ENCODE assay signal across 1 cellular context in genomic region chr3:176663819-176664218, GRCh38.
TF ChIP-seq lines count a peak whose summit lies in the region.

No MANE protein-coding gene starts in this region.

TF ChIP-seq in K562, 482 proteins besides CTCF, POLR2A, EP300 and RAD21 (continued from another document and continues in another):
- TF ChIP-seq CBX2 (IDR thresholded peaks at IDR 0.05; ENCODE audit: insufficient read depth, low read length, poor library complexity, severe bottlenecking) = no peak
- no peak for TF ChIP-seq TFAM (CRISPR knock-in tag; conservative IDR thresholded peaks at IDR 0.05)
- no peak for TF ChIP-seq ESRRA (IDR thresholded peaks at IDR 0.05; ENCODE audit: borderline replicate concordance, low read depth)
- TF ChIP-seq NR2C1 (IDR thresholded peaks at IDR 0.05) = no peak
- no peak for TF ChIP-seq NR2C1 (tag; IDR thresholded peaks at IDR 0.05)
- TF ChIP-seq KAT7 (CRISPR knock-in tag; IDR thresholded peaks at IDR 0.05; ENCODE audit: borderline replicate concordance) = no peak
- TF ChIP-seq STAT5B (CRISPR knock-in tag; IDR thresholded peaks at IDR 0.05) = no peak
- TF ChIP-seq SAP30 (IDR thresholded peaks at IDR 0.05; ENCODE audit: borderline replicate concordance, insufficient read depth, low read depth, low read length, poor library complexity, severe bottlenecking) = no peak
- no peak for TF ChIP-seq GABPB1 (CRISPR knock-in tag; IDR thresholded peaks at IDR 0.05)
- no peak for TF ChIP-seq ZNF57 (CRISPR knock-in tag; IDR thresholded peaks at IDR 0.05)
- TF ChIP-seq THAP7 (CRISPR knock-in tag; IDR thresholded peaks at IDR 0.05) = no peak
- no peak for TF ChIP-seq CBFB (CRISPR knock-in tag; IDR thresholded peaks at IDR 0.05)
- TF ChIP-seq POLR3G (IDR thresholded peaks at IDR 0.05; ENCODE audit: extremely low read depth, insufficient read length, insufficient replicate concordance) = no peak
- TF ChIP-seq NFE2L1 (tag; IDR thresholded peaks at IDR 0.05; ENCODE audit: borderline replicate concordance, low read depth) = no peak
- TF ChIP-seq BRD9 (IDR thresholded peaks at IDR 0.05; ENCODE audit: low read depth, partially characterized antibody) = peak; percentile 40
- TF ChIP-seq SNRNP70 (optimal IDR thresholded peaks at IDR 0.05; ENCODE audit: low read depth, low read length) = no peak
- no peak for TF ChIP-seq ARID3A (IDR thresholded peaks at IDR 0.05; ENCODE audit: borderline replicate concordance, low read depth, low read length)
- no peak for TF ChIP-seq ZSCAN29 (IDR thresholded peaks at IDR 0.05)
- no peak for TF ChIP-seq KLF6 (CRISPR knock-in tag; IDR thresholded peaks at IDR 0.05; ENCODE audit: borderline replicate concordance)
- no peak for TF ChIP-seq SMARCA5 (IDR thresholded peaks at IDR 0.05)
- TF ChIP-seq CBX8 (IDR thresholded peaks at IDR 0.05; ENCODE audit: borderline replicate concordance, extremely low read depth, low read depth, low read length, poor library complexity, severe bottlenecking) = no peak
- no peak for TF ChIP-seq ZBTB8A (IDR thresholded peaks at IDR 0.05; ENCODE audit: partially characterized antibody)
- TF ChIP-seq CEBPG (CRISPR knock-in tag; IDR thresholded peaks at IDR 0.05) = peak; percentile 41; the same call in 1 of the 2 replicates
- peak; percentile 91 to 97 for TF ChIP-seq CEBPG (tag; conservative IDR thresholded peaks at IDR 0.05 in 1 of 2, IDR thresholded peaks at IDR 0.05 in 1 of 2)
- TF ChIP-seq ZC3H8 (IDR thresholded peaks at IDR 0.05) = no peak
- TF ChIP-seq ZBTB26 (CRISPR knock-in tag; IDR thresholded peaks at IDR 0.05) = no peak
- no peak for TF ChIP-seq SMARCE1 (IDR thresholded peaks at IDR 0.05)
- TF ChIP-seq SLC30A9 (CRISPR knock-in tag; IDR thresholded peaks at IDR 0.05) = no peak
- no peak for TF ChIP-seq JUND (IDR thresholded peaks at IDR 0.05; ENCODE audit: borderline replicate concordance, low read depth, low read length)
- peak; percentile 18; the same call in 1 of the 3 replicates for TF ChIP-seq JUND (tag; IDR thresholded peaks at IDR 0.05; ENCODE audit: borderline replicate concordance, low read depth, low read length)
- TF ChIP-seq ZNF589 (CRISPR knock-in tag; IDR thresholded peaks at IDR 0.05; ENCODE audit: low read depth) = no peak
- no peak for TF ChIP-seq ZNF518B (CRISPR knock-in tag; IDR thresholded peaks at IDR 0.05)
- TF ChIP-seq RCOR1 (IDR thresholded peaks at IDR 0.05; ENCODE audit: borderline replicate concordance in 1 of 2, low read depth in 2 of 2, low read length in 2 of 2) = 0 out of 4 replicates have a peak, but pooled peaks of 1 of the 2 experiments have one; percentile 16
- peak; percentile 28; the same call in 1 of the 2 replicates for TF ChIP-seq MAFG (tag; conservative IDR thresholded peaks at IDR 0.05)
- no peak for TF ChIP-seq ERF (CRISPR knock-in tag; IDR thresholded peaks at IDR 0.05)
- no peak for TF ChIP-seq TRIM25 (IDR thresholded peaks at IDR 0.05; ENCODE audit: borderline replicate concordance)
- TF ChIP-seq DACH1 (IDR thresholded peaks at IDR 0.05; ENCODE audit: partially characterized antibody) = no peak
- no peak for TF ChIP-seq ZBTB2 (IDR thresholded peaks at IDR 0.05)
- no peak for TF ChIP-seq ARID4B (CRISPR knock-in tag; IDR thresholded peaks at IDR 0.05)
- TF ChIP-seq RBBP5 (IDR thresholded peaks at IDR 0.05; ENCODE audit: borderline replicate concordance, insufficient read depth, low read length, poor library complexity, severe bottlenecking) = no peak
- no peak for TF ChIP-seq STAT6 (CRISPR knock-in tag; IDR thresholded peaks at IDR 0.05)
- no peak for TF ChIP-seq ZNF174 (CRISPR knock-in tag; IDR thresholded peaks at IDR 0.05)
- no peak for TF ChIP-seq RFX1 (IDR thresholded peaks at IDR 0.05)
- 0 out of 2 replicates have a peak, but pooled peaks have one; percentile 52 for TF ChIP-seq CHAMP1 (IDR thresholded peaks at IDR 0.05)
- no peak for TF ChIP-seq PURB (CRISPR knock-in tag; IDR thresholded peaks at IDR 0.05; ENCODE audit: low read depth)
